1 cellular context compared by ENCODE assay signal in the genomic region with DNA sequence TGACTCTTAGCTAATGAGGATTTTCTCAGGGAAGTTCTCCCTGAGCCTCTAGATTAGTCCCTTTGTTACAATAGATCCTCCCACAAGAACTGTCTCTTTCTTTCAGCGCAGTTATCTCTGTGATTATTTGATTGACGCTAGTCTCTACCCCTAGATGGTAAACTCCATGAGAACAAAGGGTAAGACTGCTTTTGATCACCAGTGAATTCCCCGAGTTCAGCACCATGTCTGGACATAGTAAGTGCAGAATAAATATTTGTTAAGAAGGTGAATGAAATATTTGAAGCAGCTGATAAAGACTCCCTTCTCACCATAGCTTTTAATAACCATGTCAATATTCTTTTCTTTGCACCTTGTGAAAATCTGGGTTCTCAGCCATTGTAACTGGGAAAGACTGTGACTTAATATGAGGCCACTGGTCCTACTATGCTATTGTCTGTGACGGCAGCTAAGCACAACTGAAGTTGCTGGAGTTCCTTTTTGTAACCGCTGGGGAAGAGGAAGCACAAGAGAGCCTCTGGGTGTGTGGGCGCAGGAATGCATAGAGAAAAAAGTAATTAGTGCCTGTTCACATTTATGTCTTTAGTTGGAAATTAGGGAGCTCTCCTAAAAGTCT.
A peak's percentile ranks its signal among the peaks of the same experiment; 100 is the strongest.
TF ChIP-seq lines count a peak whose summit lies in the region.

No MANE protein-coding gene starts in this region.

TF ChIP-seq in K562, 482 proteins besides CTCF, POLR2A, EP300 and RAD21 (continued from another document and continues in another):
- TF ChIP-seq, protein P1, sequence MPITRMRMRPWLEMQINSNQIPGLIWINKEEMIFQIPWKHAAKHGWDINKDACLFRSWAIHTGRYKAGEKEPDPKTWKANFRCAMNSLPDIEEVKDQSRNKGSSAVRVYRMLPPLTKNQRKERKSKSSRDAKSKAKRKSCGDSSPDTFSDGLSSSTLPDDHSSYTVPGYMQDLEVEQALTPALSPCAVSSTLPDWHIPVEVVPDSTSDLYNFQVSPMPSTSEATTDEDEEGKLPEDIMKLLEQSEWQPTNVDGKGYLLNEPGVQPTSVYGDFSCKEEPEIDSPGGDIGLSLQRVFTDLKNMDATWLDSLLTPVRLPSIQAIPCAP (CRISPR knock-in tag; IDR thresholded peaks at IDR 0.05; ENCODE audit: borderline replicate concordance): no peak
- TF ChIP-seq SAFB (IDR thresholded peaks at IDR 0.05; ENCODE audit: borderline replicate concordance, low read depth, low read length): no peak
- 0 out of 2 replicates have a peak, but pooled peaks have one; percentile 39 for TF ChIP-seq ZNF583 (CRISPR knock-in tag; IDR thresholded peaks at IDR 0.05)
- TF ChIP-seq MTA1 (IDR thresholded peaks at IDR 0.05; ENCODE audit: borderline replicate concordance): no peak; the same call in 1 of the 2 replicates
- TF ChIP-seq ESRRA (IDR thresholded peaks at IDR 0.05; ENCODE audit: borderline replicate concordance, low read depth): no peak
- no peak for TF ChIP-seq HNRNPL (IDR thresholded peaks at IDR 0.05; ENCODE audit: low read depth, low read length)
- no peak for TF ChIP-seq KAT2B (IDR thresholded peaks at IDR 0.05; ENCODE audit: low read depth, low read length)
- TF ChIP-seq, protein P2, sequence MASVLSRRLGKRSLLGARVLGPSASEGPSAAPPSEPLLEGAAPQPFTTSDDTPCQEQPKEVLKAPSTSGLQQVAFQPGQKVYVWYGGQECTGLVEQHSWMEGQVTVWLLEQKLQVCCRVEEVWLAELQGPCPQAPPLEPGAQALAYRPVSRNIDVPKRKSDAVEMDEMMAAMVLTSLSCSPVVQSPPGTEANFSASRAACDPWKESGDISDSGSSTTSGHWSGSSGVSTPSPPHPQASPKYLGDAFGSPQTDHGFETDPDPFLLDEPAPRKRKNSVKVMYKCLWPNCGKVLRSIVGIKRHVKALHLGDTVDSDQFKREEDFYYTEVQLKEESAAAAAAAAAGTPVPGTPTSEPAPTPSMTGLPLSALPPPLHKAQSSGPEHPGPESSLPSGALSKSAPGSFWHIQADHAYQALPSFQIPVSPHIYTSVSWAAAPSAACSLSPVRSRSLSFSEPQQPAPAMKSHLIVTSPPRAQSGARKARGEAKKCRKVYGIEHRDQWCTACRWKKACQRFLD (CRISPR knock-in tag; IDR thresholded peaks at IDR 0.05): no peak; the same call in none of the 2 replicates
- TF ChIP-seq FOXJ2 (tag; IDR thresholded peaks at IDR 0.05): peak; percentile 76; the same call in 1 of the 2 replicates
- TF ChIP-seq DDX20 (tag; IDR thresholded peaks at IDR 0.05; ENCODE audit: low read depth): no peak
- TF ChIP-seq ELF1 (tag; IDR thresholded peaks at IDR 0.05): no peak
- TF ChIP-seq, protein P3, sequence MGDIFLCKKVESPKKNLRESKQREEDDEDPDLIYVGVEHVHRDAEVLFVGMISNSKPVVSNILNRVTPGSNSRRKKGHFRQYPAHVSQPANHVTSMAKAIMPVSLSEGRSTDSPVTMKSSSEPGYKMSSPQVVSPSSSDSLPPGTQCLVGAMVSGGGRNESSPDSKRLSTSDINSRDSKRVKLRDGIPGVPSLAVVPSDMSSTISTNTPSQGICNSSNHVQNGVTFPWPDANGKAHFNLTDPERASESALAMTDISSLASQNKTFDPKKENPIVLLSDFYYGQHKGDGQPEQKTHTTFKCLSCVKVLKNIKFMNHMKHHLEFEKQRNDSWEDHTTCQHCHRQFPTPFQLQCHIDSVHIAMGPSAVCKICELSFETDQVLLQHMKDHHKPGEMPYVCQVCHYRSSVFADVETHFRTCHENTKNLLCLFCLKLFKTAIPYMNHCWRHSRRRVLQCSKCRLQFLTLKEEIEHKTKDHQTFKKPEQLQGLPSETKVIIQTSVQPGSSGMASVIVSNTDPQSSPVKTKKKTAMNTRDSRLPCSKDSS (IDR thresholded peaks at IDR 0.05; ENCODE audit: low read depth, partially characterized antibody): no peak
- no peak for TF ChIP-seq POLR3A (IDR thresholded peaks at IDR 0.05; ENCODE audit: borderline replicate concordance, extremely low read depth, insufficient read depth, insufficient read length)
- peak; percentile 29; the same call in 1 of the 2 replicates for TF ChIP-seq MYC (IDR thresholded peaks at IDR 0.05; ENCODE audit: low read depth, low read length)
- no peak for TF ChIP-seq MYC (CRISPR knock-in tag; IDR thresholded peaks at IDR 0.05; ENCODE audit: borderline replicate concordance, low read depth)
- peak; percentile 57; the same call in 1 of the 2 replicates for TF ChIP-seq JUND (IDR thresholded peaks at IDR 0.05; ENCODE audit: borderline replicate concordance, low read depth, low read length)
- TF ChIP-seq JUND (tag; IDR thresholded peaks at IDR 0.05; ENCODE audit: borderline replicate concordance, low read depth, low read length): peak; percentile 68; the same call in 2 of the 3 replicates
- no peak for TF ChIP-seq ZNF668 (CRISPR knock-in tag; IDR thresholded peaks at IDR 0.05)
- TF ChIP-seq, protein P4, sequence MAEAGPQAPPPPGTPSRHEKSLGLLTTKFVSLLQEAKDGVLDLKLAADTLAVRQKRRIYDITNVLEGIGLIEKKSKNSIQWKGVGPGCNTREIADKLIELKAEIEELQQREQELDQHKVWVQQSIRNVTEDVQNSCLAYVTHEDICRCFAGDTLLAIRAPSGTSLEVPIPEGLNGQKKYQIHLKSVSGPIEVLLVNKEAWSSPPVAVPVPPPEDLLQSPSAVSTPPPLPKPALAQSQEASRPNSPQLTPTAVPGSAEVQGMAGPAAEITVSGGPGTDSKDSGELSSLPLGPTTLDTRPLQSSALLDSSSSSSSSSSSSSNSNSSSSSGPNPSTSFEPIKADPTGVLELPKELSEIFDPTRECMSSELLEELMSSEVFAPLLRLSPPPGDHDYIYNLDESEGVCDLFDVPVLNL (CRISPR knock-in tag; IDR thresholded peaks at IDR 0.05; ENCODE audit: low read depth): no peak
- TF ChIP-seq NFRKB (IDR thresholded peaks at IDR 0.05; ENCODE audit: low read depth): peak; percentile 72; the same call in 1 of the 2 replicates
- TF ChIP-seq, protein P5, sequence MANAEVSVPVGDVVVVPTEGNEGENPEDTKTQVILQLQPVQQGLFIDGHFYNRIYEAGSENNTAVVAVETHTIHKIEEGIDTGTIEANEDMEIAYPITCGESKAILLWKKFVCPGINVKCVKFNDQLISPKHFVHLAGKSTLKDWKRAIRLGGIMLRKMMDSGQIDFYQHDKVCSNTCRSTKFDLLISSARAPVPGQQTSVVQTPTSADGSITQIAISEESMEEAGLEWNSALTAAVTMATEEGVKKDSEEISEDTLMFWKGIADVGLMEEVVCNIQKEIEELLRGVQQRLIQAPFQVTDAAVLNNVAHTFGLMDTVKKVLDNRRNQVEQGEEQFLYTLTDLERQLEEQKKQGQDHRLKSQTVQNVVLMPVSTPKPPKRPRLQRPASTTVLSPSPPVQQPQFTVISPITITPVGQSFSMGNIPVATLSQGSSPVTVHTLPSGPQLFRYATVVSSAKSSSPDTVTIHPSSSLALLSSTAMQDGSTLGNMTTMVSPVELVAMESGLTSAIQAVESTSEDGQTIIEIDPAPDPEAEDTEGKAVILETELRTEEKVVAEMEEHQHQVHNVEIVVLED (CRISPR knock-in tag; IDR thresholded peaks at IDR 0.05): peak; percentile 37; the same call in 1 of the 2 replicates
- no peak for TF ChIP-seq ZNF274 (IDR thresholded peaks at IDR 0.05; ENCODE audit: borderline replicate concordance, low read depth, low read length)
- TF ChIP-seq HOXB6 (CRISPR knock-in tag; IDR thresholded peaks at IDR 0.05; ENCODE audit: borderline replicate concordance): no peak
- no peak for TF ChIP-seq BRCA1 (IDR thresholded peaks at IDR 0.05)
- TF ChIP-seq BRCA1 (CRISPR knock-in tag; IDR thresholded peaks at IDR 0.05): no peak
- no peak for TF ChIP-seq CREB1 (IDR thresholded peaks at IDR 0.05)
- TF ChIP-seq CREB1 (CRISPR knock-in tag; IDR thresholded peaks at IDR 0.05): no peak
- TF ChIP-seq KLF10 (CRISPR knock-in tag; IDR thresholded peaks at IDR 0.05): no peak
- no peak for TF ChIP-seq ZC3H8 (IDR thresholded peaks at IDR 0.05)
- no peak for TF ChIP-seq ZZZ3 (IDR thresholded peaks at IDR 0.05)
- no peak for TF ChIP-seq ZBTB8A (IDR thresholded peaks at IDR 0.05; ENCODE audit: partially characterized antibody)
- no peak for TF ChIP-seq GABPA (tag; conservative IDR thresholded peaks at IDR 0.05; ENCODE audit: low read depth)
- no peak; the same call in 1 of the 2 replicates for TF ChIP-seq SMC3 (conservative IDR thresholded peaks at IDR 0.05; ENCODE audit: insufficient read depth, low read depth, low read length)
- no peak for TF ChIP-seq SP2 (IDR thresholded peaks at IDR 0.05; ENCODE audit: extremely low read depth, low read depth, low read length, poor library complexity, severe bottlenecking)
- TF ChIP-seq MCM2 (IDR thresholded peaks at IDR 0.05; ENCODE audit: low read depth): no peak
- TF ChIP-seq ZNF263 (CRISPR knock-in tag; IDR thresholded peaks at IDR 0.05; ENCODE audit: borderline replicate concordance): no peak
- TF ChIP-seq TAL1 (IDR thresholded peaks at IDR 0.05): no peak
- TF ChIP-seq, protein P6, sequence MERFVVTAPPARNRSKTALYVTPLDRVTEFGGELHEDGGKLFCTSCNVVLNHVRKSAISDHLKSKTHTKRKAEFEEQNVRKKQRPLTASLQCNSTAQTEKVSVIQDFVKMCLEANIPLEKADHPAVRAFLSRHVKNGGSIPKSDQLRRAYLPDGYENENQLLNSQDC (CRISPR knock-in tag; IDR thresholded peaks at IDR 0.05): no peak
- no peak for TF ChIP-seq ZNF707 (CRISPR knock-in tag; conservative IDR thresholded peaks at IDR 0.05)
- TF ChIP-seq, protein P7, sequence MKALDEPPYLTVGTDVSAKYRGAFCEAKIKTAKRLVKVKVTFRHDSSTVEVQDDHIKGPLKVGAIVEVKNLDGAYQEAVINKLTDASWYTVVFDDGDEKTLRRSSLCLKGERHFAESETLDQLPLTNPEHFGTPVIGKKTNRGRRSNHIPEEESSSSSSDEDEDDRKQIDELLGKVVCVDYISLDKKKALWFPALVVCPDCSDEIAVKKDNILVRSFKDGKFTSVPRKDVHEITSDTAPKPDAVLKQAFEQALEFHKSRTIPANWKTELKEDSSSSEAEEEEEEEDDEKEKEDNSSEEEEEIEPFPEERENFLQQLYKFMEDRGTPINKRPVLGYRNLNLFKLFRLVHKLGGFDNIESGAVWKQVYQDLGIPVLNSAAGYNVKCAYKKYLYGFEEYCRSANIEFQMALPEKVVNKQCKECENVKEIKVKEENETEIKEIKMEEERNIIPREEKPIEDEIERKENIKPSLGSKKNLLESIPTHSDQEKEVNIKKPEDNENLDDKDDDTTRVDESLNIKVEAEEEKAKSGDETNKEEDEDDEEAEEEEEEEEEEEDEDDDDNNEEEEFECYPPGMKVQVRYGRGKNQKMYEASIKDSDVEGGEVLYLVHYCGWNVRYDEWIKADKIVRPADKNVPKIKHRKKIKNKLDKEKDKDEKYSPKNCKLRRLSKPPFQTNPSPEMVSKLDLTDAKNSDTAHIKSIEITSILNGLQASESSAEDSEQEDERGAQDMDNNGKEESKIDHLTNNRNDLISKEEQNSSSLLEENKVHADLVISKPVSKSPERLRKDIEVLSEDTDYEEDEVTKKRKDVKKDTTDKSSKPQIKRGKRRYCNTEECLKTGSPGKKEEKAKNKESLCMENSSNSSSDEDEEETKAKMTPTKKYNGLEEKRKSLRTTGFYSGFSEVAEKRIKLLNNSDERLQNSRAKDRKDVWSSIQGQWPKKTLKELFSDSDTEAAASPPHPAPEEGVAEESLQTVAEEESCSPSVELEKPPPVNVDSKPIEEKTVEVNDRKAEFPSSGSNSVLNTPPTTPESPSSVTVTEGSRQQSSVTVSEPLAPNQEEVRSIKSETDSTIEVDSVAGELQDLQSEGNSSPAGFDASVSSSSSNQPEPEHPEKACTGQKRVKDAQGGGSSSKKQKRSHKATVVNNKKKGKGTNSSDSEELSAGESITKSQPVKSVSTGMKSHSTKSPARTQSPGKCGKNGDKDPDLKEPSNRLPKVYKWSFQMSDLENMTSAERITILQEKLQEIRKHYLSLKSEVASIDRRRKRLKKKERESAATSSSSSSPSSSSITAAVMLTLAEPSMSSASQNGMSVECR (CRISPR knock-in tag; IDR thresholded peaks at IDR 0.05): no peak
- TF ChIP-seq, protein P8, sequence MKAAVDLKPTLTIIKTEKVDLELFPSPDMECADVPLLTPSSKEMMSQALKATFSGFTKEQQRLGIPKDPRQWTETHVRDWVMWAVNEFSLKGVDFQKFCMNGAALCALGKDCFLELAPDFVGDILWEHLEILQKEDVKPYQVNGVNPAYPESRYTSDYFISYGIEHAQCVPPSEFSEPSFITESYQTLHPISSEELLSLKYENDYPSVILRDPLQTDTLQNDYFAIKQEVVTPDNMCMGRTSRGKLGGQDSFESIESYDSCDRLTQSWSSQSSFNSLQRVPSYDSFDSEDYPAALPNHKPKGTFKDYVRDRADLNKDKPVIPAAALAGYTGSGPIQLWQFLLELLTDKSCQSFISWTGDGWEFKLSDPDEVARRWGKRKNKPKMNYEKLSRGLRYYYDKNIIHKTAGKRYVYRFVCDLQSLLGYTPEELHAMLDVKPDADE (conservative IDR thresholded peaks at IDR 0.05; ENCODE audit: control insufficient read depth, low read depth, low read length): no peak
- no peak for TF ChIP-seq NR2C2 (CRISPR knock-in tag; IDR thresholded peaks at IDR 0.05)
- TF ChIP-seq NR2C2 (tag; IDR thresholded peaks at IDR 0.05): no peak; the same call in 1 of the 2 replicates
- TF ChIP-seq SMAD1 (IDR thresholded peaks at IDR 0.05; ENCODE audit: low read depth, low read length, partially characterized antibody): no peak
- no peak for TF ChIP-seq FOSL1 (tag; conservative IDR thresholded peaks at IDR 0.05)
- TF ChIP-seq PTTG1 (tag; IDR thresholded peaks at IDR 0.05; ENCODE audit: low read depth): no peak
- no peak for TF ChIP-seq EWSR1 (IDR thresholded peaks at IDR 0.05; ENCODE audit: borderline replicate concordance, low read depth, partially characterized antibody)
- TF ChIP-seq, protein P9, sequence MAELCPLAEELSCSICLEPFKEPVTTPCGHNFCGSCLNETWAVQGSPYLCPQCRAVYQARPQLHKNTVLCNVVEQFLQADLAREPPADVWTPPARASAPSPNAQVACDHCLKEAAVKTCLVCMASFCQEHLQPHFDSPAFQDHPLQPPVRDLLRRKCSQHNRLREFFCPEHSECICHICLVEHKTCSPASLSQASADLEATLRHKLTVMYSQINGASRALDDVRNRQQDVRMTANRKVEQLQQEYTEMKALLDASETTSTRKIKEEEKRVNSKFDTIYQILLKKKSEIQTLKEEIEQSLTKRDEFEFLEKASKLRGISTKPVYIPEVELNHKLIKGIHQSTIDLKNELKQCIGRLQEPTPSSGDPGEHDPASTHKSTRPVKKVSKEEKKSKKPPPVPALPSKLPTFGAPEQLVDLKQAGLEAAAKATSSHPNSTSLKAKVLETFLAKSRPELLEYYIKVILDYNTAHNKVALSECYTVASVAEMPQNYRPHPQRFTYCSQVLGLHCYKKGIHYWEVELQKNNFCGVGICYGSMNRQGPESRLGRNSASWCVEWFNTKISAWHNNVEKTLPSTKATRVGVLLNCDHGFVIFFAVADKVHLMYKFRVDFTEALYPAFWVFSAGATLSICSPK (IDR thresholded peaks at IDR 0.05; ENCODE audit: borderline replicate concordance): no peak; the same call in 1 of the 2 replicates
- TF ChIP-seq PHB (CRISPR knock-in tag; IDR thresholded peaks at IDR 0.05): no peak
- TF ChIP-seq HNRNPH1 (optimal IDR thresholded peaks at IDR 0.05; ENCODE audit: low read depth, low read length): no peak
- TF ChIP-seq CHD1 (IDR thresholded peaks at IDR 0.05; ENCODE audit: low read length): no peak
- TF ChIP-seq ZNF197 (CRISPR knock-in tag; IDR thresholded peaks at IDR 0.05; ENCODE audit: low read depth): peak; percentile 66; the same call in 1 of the 2 replicates
- TF ChIP-seq PML (IDR thresholded peaks at IDR 0.05; ENCODE audit: low read length): no peak
- TF ChIP-seq ZC3H4 (CRISPR knock-in tag; IDR thresholded peaks at IDR 0.05; ENCODE audit: borderline replicate concordance): no peak
- peak in 1 of 2 experiments; percentile 28; a peak in 1 of 4 replicates for TF ChIP-seq TRIM24 (IDR thresholded peaks at IDR 0.05)
- no peak for TF ChIP-seq KDM5B (IDR thresholded peaks at IDR 0.05; ENCODE audit: insufficient replicate concordance, low read depth, low read length)
- TF ChIP-seq ZNF551 (CRISPR knock-in tag; IDR thresholded peaks at IDR 0.05): no peak
